ENCODE assay signal across 8 cellular contexts in genomic region chr9:62800451-62801371, GRCh38.
DNase-seq lines count a peak whose midpoint lies in the region; ATAC-seq and TF ChIP-seq lines count a peak whose summit lies in the region.
"Not testable (repeated sequence)": the region's sequence is repeated elsewhere in the genome, so short reads cannot be mapped to it uniquely, and the experiment has no call there.

No MANE protein-coding gene starts in this region.

- H3K79me1 ChIP-seq in IMR-90 (ENCODE audit: low read depth in 1 of 2, low read length in 2 of 2), result not testable (repeated sequence)

- not testable (repeated sequence) for H2BK15ac ChIP-seq in IMR-90 (ENCODE audit: low read depth, low read length)

- peak overlapping the region; percentile 26 for H3K14ac ChIP-seq in IMR-90 (replicated peaks; ENCODE audit: low read depth, low read length)

- CTCF ChIA-PET in IMR-90 (lab: Yijun Ruan, JAX), result not testable (repeated sequence)

- peak overlapping the region; percentile 84 for H3K9ac ChIP-seq in IMR-90 (ENCODE audit: low read depth, low read length)
- H3K9ac ChIP-seq in smooth muscle cell (ENCODE audit: low read depth), result not testable (repeated sequence)

- H3K4me2 ChIP-seq in IMR-90 (ENCODE audit: low read depth, low read length), result peak overlapping the region; percentile 62
- H3K4me2 ChIP-seq in smooth muscle cell, result peak overlapping the region; percentile 83

- DNase-seq in AG09309 (ENCODE audit: low read depth); smooth muscle cell (lab: John Stamatoyannopoulos, UW; ENCODE audit: unreplicated experiment): not testable (repeated sequence)
- DNase-seq in IMR-90 (peak; percentile 49), cardiac fibroblast (ENCODE audit: low read depth in 2 of 2) (peak; percentile 23 to 37), heart right ventricle (peak in 1 of 2 donors; percentile 18), middle frontal gyrus (ENCODE audit: extremely low spot score, low spot score) (peak; percentile 2)
- DNase-seq in activated CD8-positive, alpha-beta memory T cell treated with anti-CD3 and anti-CD28 coated beads for 24 hours, result peak; percentile 81

- intact Hi-C loops in IMR-90 (cut with micrococcal nuclease); heart right ventricle (cut with DNase I): not testable (repeated sequence)

- H3K79me2 ChIP-seq in smooth muscle cell (ENCODE audit: low read depth), result not testable (repeated sequence)

- 0 out of 2 replicates have a peak overlapping the region, but pooled peaks have one; percentile 13 for H3K18ac ChIP-seq in IMR-90 (ENCODE audit: low read depth, low read length)

- peak overlapping the region; percentile 41 to 93; a peak in 3 of 4 replicates for H4K8ac ChIP-seq in IMR-90 (ENCODE audit: low read depth in 2 of 2, low read length in 2 of 2)

- peak overlapping the region; percentile 38 for H2AK9ac ChIP-seq in IMR-90 (replicated peaks; ENCODE audit: low read depth, low read length, poor library complexity)

- H3K56ac ChIP-seq in IMR-90 (ENCODE audit: extremely low read depth, insufficient read depth, low read length), result peak overlapping the region; percentile 38; the same call in 1 of the 2 replicates

- H3K9me3 ChIP-seq in IMR-90 (ENCODE audit: control insufficient read depth, insufficient read depth, low read length); heart right ventricle; smooth muscle cell (replicated peaks; ENCODE audit: low read depth): not testable (repeated sequence)

- POLR2A ChIA-PET in IMR-90 (lab: Charles Lee; ENCODE audit: unreplicated experiment), result not testable (repeated sequence)

- in situ Hi-C loops in IMR-90 (cut with MboI; ENCODE audit: low sequenced_read_pairs), result not testable (repeated sequence)

- peak; percentile 50 for TF ChIP-seq POLR2A in GM19099 (IDR thresholded peaks at IDR 0.05; ENCODE audit: extremely low read depth, insufficient read length, low read depth)
- not testable (repeated sequence) for TF ChIP-seq POLR2A in IMR-90 (IDR thresholded peaks at IDR 0.05; ENCODE audit: low read depth, low read length)

- H4K5ac ChIP-seq in IMR-90 (ENCODE audit: low read depth, low read length), result peak overlapping the region; percentile 50; the same call in 1 of the 2 replicates

- not testable (repeated sequence) for BruUV-seq in IMR-90 (replicated peaks; lab: Mats Ljungman, UMichigan)

- H4K91ac ChIP-seq in IMR-90 (ENCODE audit: insufficient read depth, low read depth, low read length), result peak overlapping the region; percentile 55

- H3K27ac ChIP-seq in IMR-90 (ENCODE audit: insufficient read depth, low read length) (peak overlapping the region; percentile 65), heart right ventricle (peak overlapping the region in 8 of 10 donors; percentile 13 to 95 (median 74))
- H3K27ac ChIP-seq in smooth muscle cell (ENCODE audit: low read depth), result not testable (repeated sequence)

- not testable (repeated sequence) for H3F3A ChIP-seq in smooth muscle cell (ENCODE audit: low read depth)

- WGBS in IMR-90 (ENCODE audit: extremely low coverage in 2 of 2, insufficient read length in 1 of 2), 2 experiments, result 42% methylated on average over 20 of the region's 30 CpGs; no CpG with 5 or more reads in 1 of the 2 experiments
- 31 to 39% methylated on average over 29 to 30 of the region's 30 CpGs for WGBS in heart right ventricle, 2 donors
- 22% methylated on average over 30 of the region's 30 CpGs for WGBS in smooth muscle cell (ENCODE audit: low lambda C conversion rate)

- H2AK5ac ChIP-seq in IMR-90 (ENCODE audit: low read depth, low read length), result peak overlapping the region; percentile 87

- not testable (repeated sequence) for H3K36me3 ChIP-seq in IMR-90 (ENCODE audit: control insufficient read depth, insufficient read depth, low read length); heart right ventricle; smooth muscle cell (ENCODE audit: low read depth)

- TF ChIP-seq CTCF in AG09309 (IDR thresholded peaks at IDR 0.05; ENCODE audit: control insufficient read depth, insufficient read depth, low read depth, low read length, missing control alignments); IMR-90 (conservative IDR thresholded peaks at IDR 0.05; ENCODE audit: low read depth, low read length); cardiac fibroblast (IDR thresholded peaks at IDR 0.05; ENCODE audit: low read depth, low read length); heart right ventricle (IDR thresholded peaks at IDR 0.05); smooth muscle cell (IDR thresholded peaks at IDR 0.05; ENCODE audit: borderline replicate concordance, insufficient read depth, poor library complexity, severe bottlenecking): not testable (repeated sequence)

- peak overlapping the region; percentile 84 for H3K4ac ChIP-seq in IMR-90 (ENCODE audit: low read depth, low read length)

- not testable (repeated sequence) for H3K27me3 ChIP-seq in IMR-90 (ENCODE audit: control insufficient read depth, insufficient read depth, low read length)
- peaks cover 0 to 71% (median 64%) of the 10 kb centered on the region in 7 donors for H3K27me3 ChIP-seq in heart right ventricle
- H3K27me3 ChIP-seq in smooth muscle cell (ENCODE audit: low read depth), result peaks cover 55% of the 10 kb centered on the region

- H2BK20ac ChIP-seq in IMR-90 (ENCODE audit: low read depth, low read length), result not testable (repeated sequence)

- peak overlapping the region; percentile 96; the same call in 1 of the 2 replicates for H3K23ac ChIP-seq in IMR-90 (ENCODE audit: low read depth, low read length)

- H3K4me1 ChIP-seq in IMR-90 (ENCODE audit: control insufficient read depth, insufficient read depth, low read length); smooth muscle cell (ENCODE audit: low read depth): not testable (repeated sequence)
- H3K4me1 ChIP-seq in heart right ventricle, result peaks cover 2 to 42% (median 34%) of the 10 kb centered on the region in 9 donors

- peak overlapping the region; percentile 46; the same call in 1 of the 2 replicates for H2BK120ac ChIP-seq in IMR-90 (ENCODE audit: low read depth, low read length)

- not testable (repeated sequence) for H3K9me1 ChIP-seq in IMR-90 (ENCODE audit: insufficient read depth, low read length)

- H3K4me3 ChIP-seq in AG09309 (ENCODE audit: control insufficient read depth, low read depth, low read length) (peak overlapping the region; percentile 14), IMR-90 (ENCODE audit: insufficient read depth, low read depth, low read length) (peak overlapping the region; percentile 33), cardiac fibroblast (replicated peaks in 1 of 2; ENCODE audit: low read depth in 2 of 2, low read length in 2 of 2) (peak overlapping the region; percentile 32 to 64), heart right ventricle (peak overlapping the region; percentile 9 to 68 (median 56)), smooth muscle cell (peak overlapping the region; percentile 44)

- ATAC-seq in IMR-90 (ENCODE audit: low read depth), result not testable (repeated sequence)
- peak in 3 of 8 donors; percentile 10 to 23 (median 14) for ATAC-seq in heart right ventricle

- dilution Hi-C loops in IMR-90 (cut with HindIII; ENCODE audit: low sequenced_read_pairs, unreplicated experiment), result not testable (repeated sequence)

- not testable (repeated sequence) for H4K20me1 ChIP-seq in IMR-90 (ENCODE audit: insufficient read depth, low read length); smooth muscle cell (ENCODE audit: low read depth)

- TF ChIP-seq RAD21 in IMR-90 (IDR thresholded peaks at IDR 0.05; ENCODE audit: low read length), result not testable (repeated sequence)

- H2BK5ac ChIP-seq in IMR-90 (ENCODE audit: low read depth, low read length, poor library complexity, severe bottlenecking), result peak overlapping the region; percentile 27

- H2AFZ ChIP-seq in IMR-90 (replicated peaks; ENCODE audit: low read length, poor library complexity) (peak overlapping the region; percentile 79), smooth muscle cell (ENCODE audit: low read depth) (peak overlapping the region; percentile 13)
